ENCODE assay signal across 8 cellular contexts in genomic region chr9:137199411-137200121, GRCh38. TPM values are rescaled to one million over a fixed set of nuclear protein-coding genes. Genes with fewer than 3 reads are reported as not detected.
DNase-seq lines count a peak whose midpoint lies in the region; ATAC-seq, FAIRE-seq and TF ChIP-seq lines count a peak whose summit lies in the region.

No MANE protein-coding gene starts in this region.

- intact Hi-C loops in Calu3 (cut with micrococcal nuclease; ENCODE audit: unreplicated experiment), result no loop called here
- intact Hi-C loops in endothelial cell of umbilical vein (cut with micrococcal nuclease), result loop anchor here (1.0 to 2.0 kb wide), 5 partner anchors 10 to 70 kb away; partner anchors contain the start of gene TUBB4B

- H3K4me1 ChIP-seq in OCI-LY3 (ENCODE audit: low read length) (peaks cover 24% of the 10 kb centered on the region), endothelial cell of umbilical vein (ENCODE audit: control insufficient read depth, extremely low read depth, insufficient read depth, low read length) (peaks cover 15% of the 10 kb centered on the region)

- no peak for TF ChIP-seq POLR2A in endothelial cell of umbilical vein (IDR thresholded peaks at IDR 0.05; ENCODE audit: low read depth, low read length)

- H3K27me3 ChIP-seq in OCI-LY3 (ENCODE audit: low read depth, low read length) (no peaks in the 10 kb centered on the region), endothelial cell of umbilical vein (ENCODE audit: control insufficient read depth in 2 of 2, insufficient read depth in 2 of 2, low read length in 2 of 2) (no peaks in the 10 kb centered on the region)

- H3K4me1 Mint-ChIP-seq in Calu3 (ENCODE audit: low read depth, unreplicated experiment) (peaks cover 28% of the 10 kb centered on the region), osteocyte (ENCODE audit: unreplicated experiment) (peaks cover 43% of the 10 kb centered on the region)

- dilution Hi-C loops in endothelial cell of umbilical vein (cut with MboI; ENCODE audit: extremely low pct_ligation_motif_present, low sequenced_read_pairs), result no loop called here

- H3K9me1 ChIP-seq in endothelial cell of umbilical vein (replicated peaks; ENCODE audit: control insufficient read depth, extremely low read depth, insufficient read depth, low read length), result no peaks in the 10 kb centered on the region

- no TSS peak for BruUV-seq in Calu3 (replicated peaks; lab: Mats Ljungman, UMichigan)
- BruUV-seq in endothelial cell of umbilical vein (replicated peaks; lab: Mats Ljungman, UMichigan), result no TSS peak

- H3K36me3 ChIP-seq in OCI-LY3 (replicated peaks; ENCODE audit: low read depth, low read length) (no peaks in the 10 kb centered on the region), endothelial cell of umbilical vein (ENCODE audit: control insufficient read depth in 2 of 2, extremely low read depth in 1 of 2, insufficient read depth in 2 of 2, low read length in 2 of 2) (no peaks in the 10 kb centered on the region)

- peak overlapping the region; percentile 49 for H3K9ac ChIP-seq in OCI-LY3 (ENCODE audit: low read length)
- H3K9ac ChIP-seq in endothelial cell of umbilical vein (replicated peaks; ENCODE audit: extremely low read depth, insufficient read depth, low read length), result no peak overlapping the region

- no peak for FAIRE-seq in endothelial cell of umbilical vein (lab: Jason Lieb, UNC)

- H3K9me3 Mint-ChIP-seq in Calu3 (ENCODE audit: low read depth, unreplicated experiment) (no peaks in the 10 kb centered on the region), osteocyte (ENCODE audit: unreplicated experiment) (no peaks in the 10 kb centered on the region)

- H3K4me2 ChIP-seq in OCI-LY3 (ENCODE audit: low read length) (peak overlapping the region; percentile 78), endothelial cell of umbilical vein (ENCODE audit: insufficient read depth, low read length) (peak overlapping the region; percentile 46)

- H3K4me3 Mint-ChIP-seq in Calu3 (ENCODE audit: low read depth, unreplicated experiment) (peak overlapping the region; percentile 77), osteocyte (ENCODE audit: unreplicated experiment) (peak overlapping the region; percentile 82)

- H3K27ac ChIP-seq in OCI-LY3 (ENCODE audit: low read length) (no peak overlapping the region), endothelial cell of umbilical vein (ENCODE audit: insufficient read depth, low read depth, low read length) (no peak overlapping the region)

- no peak overlapping the region for H2AFZ ChIP-seq in OCI-LY3 (ENCODE audit: low read depth, low read length)
- no peak overlapping the region for H2AFZ ChIP-seq in endothelial cell of umbilical vein (ENCODE audit: low read depth, low read length)

- no peak for DNase-seq in Calu3
- DNase-seq in endothelial cell of umbilical vein (ENCODE audit: low read depth, low spot score), result peak; percentile 12
- no peak for DNase-seq in osteocyte (ENCODE audit: extremely low spot score, unreplicated experiment)
- DNase-seq in NCI-H69 (lab: John Stamatoyannopoulos, UW), result no peak
- no peak for DNase-seq in Kasumi-1 (lab: John Stamatoyannopoulos, UW)
- no peak for DNase-seq in NCI-H524 (lab: John Stamatoyannopoulos, UW)

- ATAC-seq in HG03460 (IDR thresholded peaks at IDR 0.05; ENCODE audit: unreplicated experiment), result no peak

- H3K36me3 Mint-ChIP-seq in Calu3 (ENCODE audit: insufficient read depth, unreplicated experiment) (peaks cover 42% of the 10 kb centered on the region), osteocyte (ENCODE audit: unreplicated experiment) (no peaks in the 10 kb centered on the region)

- peaks cover 32% of the 10 kb centered on the region for H3K79me2 ChIP-seq in OCI-LY3 (ENCODE audit: low read length)
- H3K79me2 ChIP-seq in endothelial cell of umbilical vein (ENCODE audit: control insufficient read depth, insufficient read depth, low read length), result peaks cover 12% of the 10 kb centered on the region

- POLR2A ChIA-PET in endothelial cell of umbilical vein (lab: Charles Lee), result no interaction called here

- CTCF ChIA-PET in Calu3 (lab: Charles Lee) (interaction anchor here (0.6 to 1.4 kb wide), 3 partner anchors 10 to 52 kb away, joined by 3 to 5 read pairs (median 4); no protein-coding TSS in a partner anchor), endothelial cell of umbilical vein (lab: Charles Lee) (interaction anchor here (1.2 to 1.7 kb wide), 4 partner anchors 11 to 37 kb away, joined by 5 to 8 read pairs (median 6); partner anchors contain the start of genes ANAPC2, RNF224 and SSNA1)

- H4K20me1 ChIP-seq in OCI-LY3 (ENCODE audit: insufficient read depth, low read length) (no peaks in the 10 kb centered on the region; the same call in 1 of the 2 replicates), endothelial cell of umbilical vein (replicated peaks; ENCODE audit: control insufficient read depth, extremely low read depth, insufficient read depth, low read length) (no peaks in the 10 kb centered on the region)

- H3K27me3 Mint-ChIP-seq in Calu3 (ENCODE audit: unreplicated experiment) (no peaks in the 10 kb centered on the region), osteocyte (ENCODE audit: unreplicated experiment) (no peaks in the 10 kb centered on the region)

- H3K9me3 ChIP-seq in OCI-LY3 (ENCODE audit: insufficient read depth, low read length), result no peaks in the 10 kb centered on the region
- no peaks in the 10 kb centered on the region for H3K9me3 ChIP-seq in endothelial cell of umbilical vein (replicated peaks; ENCODE audit: control insufficient read depth, insufficient read depth, low read length)

- H3K4me3 ChIP-seq in OCI-LY3 (ENCODE audit: low read length), result peak overlapping the region; percentile 76
- H3K4me3 ChIP-seq in endothelial cell of umbilical vein (replicated peaks in 1 of 3; ENCODE audit: insufficient read depth in 1 of 3, low read depth in 1 of 3, low read length in 3 of 3), result peak overlapping the region in 1 of 3 experiments; percentile 43

- peak overlapping the region; percentile 73 for H3K27ac Mint-ChIP-seq in Calu3 (ENCODE audit: unreplicated experiment)
- H3K27ac Mint-ChIP-seq in osteocyte (ENCODE audit: unreplicated experiment), result peak overlapping the region; percentile 50

- no peak for TF ChIP-seq CTCF in Calu3 (IDR thresholded peaks at IDR 0.05; ENCODE audit: unreplicated experiment)
- TF ChIP-seq CTCF in OCI-LY3 (IDR thresholded peaks at IDR 0.05; ENCODE audit: low read depth, low read length), result no peak
- TF ChIP-seq CTCF in endothelial cell of umbilical vein (IDR thresholded peaks at IDR 0.05; ENCODE audit: extremely low read depth in 1 of 2, insufficient read depth in 1 of 2, low read depth in 1 of 2, low read length in 2 of 2), result no peak
- no peak for TF ChIP-seq CTCF in osteocyte (IDR thresholded peaks at IDR 0.05)

RNA-seq across cellular contexts. Expression of gene TPRN, which starts 1.0 kb away (rescaled TPM):
- total RNA-seq in Calu3 (2022), result 18.3 and 20.3 TPM in 2 replicates
- total RNA-seq in endothelial cell of umbilical vein, result 12.1 and 12.4 TPM in 2 replicates
- polyA plus RNA-seq in endothelial cell of umbilical vein, result 4.3 and 5.7 TPM in 2 replicates
- polyA plus RNA-seq in endothelial cell of umbilical vein (2011; cell fraction: cytosol; rRNA removed), result 3.3 and 5.0 TPM in 2 replicates
- polyA plus RNA-seq in endothelial cell of umbilical vein (2011; cell fraction: nucleus; rRNA removed), result 7.5 and 8.5 TPM in 2 replicates
- polyA plus RNA-seq in endothelial cell of umbilical vein (2012), result 5.6 and 7.9 TPM in 2 replicates
- polyA minus RNA-seq in endothelial cell of umbilical vein, result 2.0 and 3.6 TPM in 2 replicates
- polyA minus RNA-seq in endothelial cell of umbilical vein (2011; cell fraction: cytosol; rRNA and poly(A)+ RNA removed), result 25.7 TPM
- 2.0 and 3.5 TPM in 2 replicates for polyA minus RNA-seq in endothelial cell of umbilical vein (2011; cell fraction: nucleus; rRNA and poly(A)+ RNA removed)
- 19.8 and 21.7 TPM in 2 replicates for total RNA-seq in osteocyte

RNA-seq across cellular contexts. Expression of gene TMEM203, which starts 5.9 kb away (rescaled TPM):
- total RNA-seq in Calu3 (2022), result 25.4 and 28.8 TPM in 2 replicates
- total RNA-seq in endothelial cell of umbilical vein, result 25.6 and 29.6 TPM in 2 replicates
- polyA plus RNA-seq in endothelial cell of umbilical vein, result 39.8 and 40.4 TPM in 2 replicates
- 33.3 and 35.7 TPM in 2 replicates for polyA plus RNA-seq in endothelial cell of umbilical vein (2011; cell fraction: cytosol; rRNA removed)
- 14.4 and 15.3 TPM in 2 replicates for polyA plus RNA-seq in endothelial cell of umbilical vein (2011; cell fraction: nucleus; rRNA removed)
- 25.6 and 28.5 TPM in 2 replicates for polyA plus RNA-seq in endothelial cell of umbilical vein (2012)
- 16.6 and 18.8 TPM in 2 replicates for polyA minus RNA-seq in endothelial cell of umbilical vein
- 29.3 TPM for polyA minus RNA-seq in endothelial cell of umbilical vein (2011; cell fraction: cytosol; rRNA and poly(A)+ RNA removed)
- polyA minus RNA-seq in endothelial cell of umbilical vein (2011; cell fraction: nucleus; rRNA and poly(A)+ RNA removed), result 4.6 and 6.2 TPM in 2 replicates
- total RNA-seq in osteocyte, result 40.5 and 41.2 TPM in 2 replicates

RNA-seq across cellular contexts. Expression of gene NDOR1, which starts 5.9 kb away (rescaled TPM):
- 26.4 and 27.7 TPM in 2 replicates for total RNA-seq in Calu3 (2022)
- total RNA-seq in endothelial cell of umbilical vein, result 23.4 and 26.7 TPM in 2 replicates
- 13.5 and 18.0 TPM in 2 replicates for polyA plus RNA-seq in endothelial cell of umbilical vein
- polyA plus RNA-seq in endothelial cell of umbilical vein (2011; cell fraction: cytosol; rRNA removed), result 5.9 and 8.1 TPM in 2 replicates
- polyA plus RNA-seq in endothelial cell of umbilical vein (2011; cell fraction: nucleus; rRNA removed), result 42.9 and 43.1 TPM in 2 replicates
- polyA plus RNA-seq in endothelial cell of umbilical vein (2012), result 11.7 and 12.5 TPM in 2 replicates
- 5.0 and 6.4 TPM in 2 replicates for polyA minus RNA-seq in endothelial cell of umbilical vein
- 15.8 TPM for polyA minus RNA-seq in endothelial cell of umbilical vein (2011; cell fraction: cytosol; rRNA and poly(A)+ RNA removed)
- 9.6 and 10.3 TPM in 2 replicates for polyA minus RNA-seq in endothelial cell of umbilical vein (2011; cell fraction: nucleus; rRNA and poly(A)+ RNA removed)
- total RNA-seq in osteocyte, result 15.5 and 20.5 TPM in 2 replicates

RNA-seq across cellular contexts. Expression of gene SSNA1, which starts 11.1 kb away (rescaled TPM):
- total RNA-seq in Calu3 (2022) (41.9 and 44.1 TPM in 2 replicates), endothelial cell of umbilical vein (89.0 and 90.5 TPM in 2 replicates), osteocyte (57.4 and 58.1 TPM in 2 replicates)
- polyA plus RNA-seq in endothelial cell of umbilical vein, result 146 and 162 TPM in 2 replicates
- 105 and 133 TPM in 2 replicates for polyA plus RNA-seq in endothelial cell of umbilical vein (2011; cell fraction: cytosol; rRNA removed)
- polyA plus RNA-seq in endothelial cell of umbilical vein (2011; cell fraction: nucleus; rRNA removed), result 40.9 and 47.5 TPM in 2 replicates
- polyA plus RNA-seq in endothelial cell of umbilical vein (2012), result 64.0 and 77.7 TPM in 2 replicates
- polyA minus RNA-seq in endothelial cell of umbilical vein, result 21.4 and 27.1 TPM in 2 replicates
- 54.2 TPM for polyA minus RNA-seq in endothelial cell of umbilical vein (2011; cell fraction: cytosol; rRNA and poly(A)+ RNA removed)
- 7.1 and 9.3 TPM in 2 replicates for polyA minus RNA-seq in endothelial cell of umbilical vein (2011; cell fraction: nucleus; rRNA and poly(A)+ RNA removed)

RNA-seq across cellular contexts. Expression of gene ANAPC2, which starts 11.2 kb away (rescaled TPM):
- 49.4 and 51.4 TPM in 2 replicates for total RNA-seq in Calu3 (2022)
- 69.2 and 70.0 TPM in 2 replicates for total RNA-seq in endothelial cell of umbilical vein
- polyA plus RNA-seq in endothelial cell of umbilical vein, result 44.8 and 57.5 TPM in 2 replicates
- polyA plus RNA-seq in endothelial cell of umbilical vein (2011; cell fraction: cytosol; rRNA removed), result 20.7 and 26.9 TPM in 2 replicates
- 210 and 226 TPM in 2 replicates for polyA plus RNA-seq in endothelial cell of umbilical vein (2011; cell fraction: nucleus; rRNA removed)
- polyA plus RNA-seq in endothelial cell of umbilical vein (2012), result 36.4 and 41.9 TPM in 2 replicates
- 30.7 and 36.8 TPM in 2 replicates for polyA minus RNA-seq in endothelial cell of umbilical vein
- 81.3 TPM for polyA minus RNA-seq in endothelial cell of umbilical vein (2011; cell fraction: cytosol; rRNA and poly(A)+ RNA removed)
- 51.5 and 52.1 TPM in 2 replicates for polyA minus RNA-seq in endothelial cell of umbilical vein (2011; cell fraction: nucleus; rRNA and poly(A)+ RNA removed)
- 59.3 and 61.0 TPM in 2 replicates for total RNA-seq in osteocyte
